ENCODE assay signal across 15 cellular contexts in the genomic region with DNA sequence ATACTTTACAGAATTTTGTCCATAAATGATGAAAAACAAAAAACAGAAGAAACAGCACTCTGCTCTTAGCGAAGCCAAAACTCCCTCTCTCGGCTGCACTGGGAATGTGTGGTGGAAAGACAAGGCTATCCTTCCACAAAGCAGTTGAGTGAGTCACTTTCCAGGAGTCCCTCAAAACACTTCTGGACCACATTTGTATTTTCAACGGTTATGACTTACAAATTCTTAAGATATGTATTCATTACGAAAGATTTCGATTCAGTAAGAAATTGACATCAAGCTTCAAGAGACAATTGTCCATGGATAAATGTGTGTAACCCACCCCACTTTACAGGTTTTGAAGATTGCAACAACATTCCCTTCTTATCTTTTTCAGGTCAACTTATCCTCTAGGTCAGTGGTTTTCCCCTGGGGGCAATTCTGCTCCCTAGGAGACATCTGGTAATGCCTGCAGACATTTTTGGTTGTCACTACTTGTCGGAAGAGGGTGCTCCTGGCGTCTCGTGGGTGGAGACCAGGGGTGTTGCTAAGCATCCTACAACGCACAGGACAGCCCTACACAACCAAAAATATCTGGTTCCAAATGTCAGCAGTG.
DNase-seq lines count a peak whose midpoint lies in the region; ATAC-seq and TF ChIP-seq lines count a peak whose summit lies in the region.
"Had no signal": no experiment of that assay in that cellular context is flagged by ENCODE, and none has a peak within 500 bp of the region (broad histone marks: within the 10 kb centered on the region; RNA-seq: fewer than 3 reads in every experiment).

No MANE protein-coding gene starts in this region.

- peak overlapping the region; percentile 50 for H3K27ac ChIP-seq in mesodermal cell (ENCODE audit: low read depth, low read length, severe bottlenecking)
- H3K27ac ChIP-seq in CD4-positive, alpha-beta memory T cell (ENCODE audit: low read depth, low read length), result no peak overlapping the region

- H3K36me3 ChIP-seq in mesodermal cell (ENCODE audit: control insufficient read depth, insufficient read depth, low read length), result peaks cover 76% of the 10 kb centered on the region
- no peaks in the 10 kb centered on the region for H3K36me3 ChIP-seq in CD4-positive, alpha-beta memory T cell (ENCODE audit: insufficient read depth, low read length)

- TF ChIP-seq CTCF in AG09319 (IDR thresholded peaks at IDR 0.05; ENCODE audit: low read depth, low read length) (peak; percentile 56), chondrocyte (IDR thresholded peaks at IDR 0.05) (peak; percentile 81), type B pancreatic cell (conservative IDR thresholded peaks at IDR 0.05) (no peak)

- H3K27ac Mint-ChIP-seq in chondrocyte (ENCODE audit: unreplicated experiment), result peak overlapping the region; percentile 81
- no peak overlapping the region for H3K27ac Mint-ChIP-seq in type B pancreatic cell
- no peak overlapping the region for H3K27ac Mint-ChIP-seq in CD4-positive, alpha-beta memory T cell
- H3K27ac Mint-ChIP-seq: activated CD4-positive, alpha-beta T cell treated with anti-CD3 and anti-CD28 coated beads for 36 hours had no signal

- peaks cover 35% of the 10 kb centered on the region for H3K4me1 ChIP-seq in mesodermal cell (ENCODE audit: control insufficient read depth, insufficient read depth, low read length, poor library complexity, severe bottlenecking)
- no peaks in the 10 kb centered on the region for H3K4me1 ChIP-seq in CD4-positive, alpha-beta memory T cell (ENCODE audit: insufficient read depth, low read length)

- WGBS in mesodermal cell (ENCODE audit: insufficient coverage in 2 of 2), 2 experiments, result 93 to 95% methylated on average over 4 to 6 of the region's 9 CpGs

- H3K27me3 Mint-ChIP-seq in chondrocyte (ENCODE audit: low read depth) (no peaks in the 10 kb centered on the region), type B pancreatic cell (no peaks in the 10 kb centered on the region)
- peaks cover 0 to 2% of the 10 kb centered on the region in 2 donors for H3K27me3 Mint-ChIP-seq in CD4-positive, alpha-beta memory T cell
- H3K27me3 Mint-ChIP-seq: activated CD4-positive, alpha-beta T cell treated with anti-CD3 and anti-CD28 coated beads for 36 hours had no signal

- H3K4me3 Mint-ChIP-seq in chondrocyte (ENCODE audit: unreplicated experiment) (peak overlapping the region; percentile 40), type B pancreatic cell (no peak overlapping the region)
- H3K4me3 Mint-ChIP-seq in CD4-positive, alpha-beta memory T cell, result no peak overlapping the region
- H3K4me3 Mint-ChIP-seq: activated CD4-positive, alpha-beta T cell treated with anti-CD3 and anti-CD28 coated beads for 36 hours had no signal

- no peaks in the 10 kb centered on the region for H3K9me3 Mint-ChIP-seq in chondrocyte (ENCODE audit: low read depth)
- H3K9me3 Mint-ChIP-seq in type B pancreatic cell, result no peaks in the 10 kb centered on the region
- H3K9me3 Mint-ChIP-seq in CD4-positive, alpha-beta memory T cell, result peaks cover 0 to 10% (median 0%) of the 10 kb centered on the region in 8 donors

- H3K4me1 Mint-ChIP-seq in chondrocyte (ENCODE audit: low read depth) (peaks cover 68% of the 10 kb centered on the region), type B pancreatic cell (ENCODE audit: unreplicated experiment) (peaks cover 11% of the 10 kb centered on the region)
- H3K4me1 Mint-ChIP-seq in CD4-positive, alpha-beta memory T cell, result no peaks in the 10 kb centered on the region
- H3K4me1 Mint-ChIP-seq: activated CD4-positive, alpha-beta T cell treated with anti-CD3 and anti-CD28 coated beads for 36 hours had no signal

- ATAC-seq in HG03135 (IDR thresholded peaks at IDR 0.05; ENCODE audit: unreplicated experiment), result no peak
- ATAC-seq: activated CD4-positive, alpha-beta T cell treated with anti-CD3 and anti-CD28 coated beads for 36 hours had no signal

- intact Hi-C loops in CD4-positive, alpha-beta memory T cell (cut with micrococcal nuclease), result no loop called here

- CTCF ChIA-PET in CD4-positive, alpha-beta memory T cell (lab: Charles Lee; ENCODE audit: partially characterized antibody), result no interaction called here

- H3K9me3 ChIP-seq in mesodermal cell (ENCODE audit: control insufficient read depth, low read length), result no peaks in the 10 kb centered on the region
- H3K9me3 ChIP-seq in CD4-positive, alpha-beta memory T cell (ENCODE audit: control insufficient read depth in 1 of 2, low read length in 2 of 2), result no peaks in the 10 kb centered on the region

- in situ Hi-C loops in G401 (cut with HindIII; ENCODE audit: low sequenced_read_pairs), result no loop called here

- no peak overlapping the region for H3K4me3 ChIP-seq in mesodermal cell (ENCODE audit: extremely low read depth, insufficient read depth, low read length, poor library complexity, severe bottlenecking)
- no peak overlapping the region for H3K4me3 ChIP-seq in CD4-positive, alpha-beta memory T cell (ENCODE audit: low read length in 2 of 2)

- H3K27me3 ChIP-seq in CD4-positive, alpha-beta memory T cell (ENCODE audit: insufficient read depth, low read length), result no peaks in the 10 kb centered on the region

- POLR2A ChIA-PET in CD4-positive, alpha-beta memory T cell (lab: Charles Lee; ENCODE audit: partially characterized antibody), result no interaction called here

- H3K36me3 Mint-ChIP-seq in chondrocyte (ENCODE audit: low read depth) (peaks cover 41% of the 10 kb centered on the region), type B pancreatic cell (peaks cover 65% of the 10 kb centered on the region)
- no peaks in the 10 kb centered on the region for H3K36me3 Mint-ChIP-seq in CD4-positive, alpha-beta memory T cell

- DNase-seq in AG09319 (ENCODE audit: extremely low read depth, low read depth) (peak; percentile 44), HS-5 (ENCODE audit: low read depth) (peak; percentile 80), chondrocyte (ENCODE audit: low spot score) (no peak), type B pancreatic cell (ENCODE audit: extremely low spot score, unreplicated experiment) (no peak), G401 (ENCODE audit: low spot score) (no peak)
- DNase-seq in CD4-positive, alpha-beta memory T cell, result no peak
- DNase-seq: activated CD4-positive, alpha-beta T cell treated with anti-CD3 and anti-CD28 coated beads for 36 hours; activated effector memory CD4-positive, alpha-beta T cell treated with Interleukin-2 at 50 U/mL for 16 hours; cortex of kidney; hippocampal formation; midbrain; NCI-H1092 treated with DMSO at 0.1 percent for 48 hours; NCI-H524 had no signal

Comparison
In these comparisons a context has a peak if more than half of its experiments do, and no peak if none do; other contexts are left out.
1. DNase-seq: peak in AG09319 (single experiment) and HS-5 (single experiment); none in chondrocyte (single experiment), type B pancreatic cell (single experiment), G401 (single experiment) and CD4-positive, alpha-beta memory T cell (0 of 5).